Comparison of ENCODE assay signal across 21 cellular contexts in the genomic region with DNA sequence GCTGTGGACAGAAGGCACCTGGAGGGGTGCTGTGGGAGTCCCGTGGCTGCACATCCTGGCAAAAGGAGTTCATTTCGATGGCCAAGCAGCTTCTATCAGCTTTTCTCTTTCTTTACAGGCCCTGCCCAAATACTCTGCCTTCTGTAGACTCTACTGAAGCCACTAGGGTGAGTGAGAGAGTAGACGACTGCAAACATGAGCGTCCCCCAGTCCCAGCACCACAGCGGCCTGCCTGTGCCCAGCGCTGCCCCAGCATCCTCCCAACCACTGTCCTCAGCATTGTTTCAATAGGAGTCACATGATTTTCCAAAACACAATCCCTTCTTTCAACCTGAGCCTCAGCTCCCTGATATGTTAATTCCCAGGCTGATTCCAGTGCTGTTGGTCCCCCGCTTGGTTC.
DNase-seq lines count a peak whose midpoint lies in the region; ATAC-seq and TF ChIP-seq lines count a peak whose summit lies in the region.
"Had no signal": no experiment of that assay in that cellular context is flagged by ENCODE, and none has a peak within 500 bp of the region (broad histone marks: within the 10 kb centered on the region; RNA-seq: fewer than 3 reads in every experiment).

No MANE protein-coding gene starts in this region.

- peaks cover 0 to 12% of the 10 kb centered on the region in 2 experiments; a peak in 2 of 4 replicates for H3K4me1 ChIP-seq in SK-N-SH (ENCODE audit: control insufficient read depth in 1 of 2, insufficient read depth in 2 of 2, low read depth in 1 of 2, low read length in 1 of 2)

- H3K4me3 Mint-ChIP-seq in activated naive CD4-positive, alpha-beta T cell treated with anti-CD3 and anti-CD28 coated beads for 36 hours: no peak overlapping the region

- H3K27me3 ChIP-seq in SK-N-SH (ENCODE audit: insufficient read depth) (no peaks in the 10 kb centered on the region), layer of hippocampus (ENCODE audit: control insufficient read depth, insufficient read depth, low read length) (no peaks in the 10 kb centered on the region)
- H3K27me3 ChIP-seq: ovary had no signal

- POLR2A ChIA-PET in SK-N-SH (lab: Yijun Ruan, JAX): no interaction called here

- H3K9me3 Mint-ChIP-seq in activated naive CD4-positive, alpha-beta T cell treated with anti-CD3 and anti-CD28 coated beads for 36 hours: peaks cover 3% of the 10 kb centered on the region

- peaks cover 10% of the 10 kb centered on the region for H3K27me3 Mint-ChIP-seq in activated naive CD4-positive, alpha-beta T cell treated with anti-CD3 and anti-CD28 coated beads for 36 hours (ENCODE audit: low read depth)

- no peak for TF ChIP-seq RAD21 in SK-N-SH (IDR thresholded peaks at IDR 0.05; ENCODE audit: low read length)

- H3K4me1 Mint-ChIP-seq in activated naive CD4-positive, alpha-beta T cell treated with anti-CD3 and anti-CD28 coated beads for 36 hours (ENCODE audit: low read depth): no peaks in the 10 kb centered on the region

- ATAC-seq in SK-N-SH treated with all-trans-retinoic acid at 6 μM for 48 hours: peak; percentile 47

- no peaks in the 10 kb centered on the region for H3K9me3 ChIP-seq in SK-N-SH
- H3K9me3 ChIP-seq: ovary had no signal

- CTCF ChIA-PET in SK-N-SH (lab: Yijun Ruan, JAX): interaction anchor here (0.6 kb wide), 1 partner anchor 9 kb away, joined by 3 read pairs; no protein-coding TSS in a partner anchor
- CTCF ChIA-PET in activated naive CD4-positive, alpha-beta T cell treated with anti-CD3 and anti-CD28 coated beads for 36 hours (lab: Charles Lee): no interaction called here

- H3K79me2 ChIP-seq in SK-N-SH (ENCODE audit: insufficient read depth): no peaks in the 10 kb centered on the region

- WGBS in SK-N-SH (ENCODE audit: low lambda C conversion rate): 95% methylated on average over 7 of the region's 7 CpGs

- H3K9ac ChIP-seq in SK-N-SH: no peak overlapping the region

- H3K36me3 Mint-ChIP-seq in activated naive CD4-positive, alpha-beta T cell treated with anti-CD3 and anti-CD28 coated beads for 36 hours (ENCODE audit: low read depth): no peaks in the 10 kb centered on the region

- peaks cover 12% of the 10 kb centered on the region for H3F3A ChIP-seq in SK-N-SH (replicated peaks; ENCODE audit: insufficient read depth)

- no peak for DNase-seq in SK-N-SH
- no peak for DNase-seq in OCI-M1 (lab: John Stamatoyannopoulos, UW)
- no peak for DNase-seq in NOMO-1 treated with DMSO at 0.1 percent for 48 hours (lab: John Stamatoyannopoulos, UW; ENCODE audit: unreplicated experiment)
- DNase-seq in activated naive CD4-positive, alpha-beta T cell treated with anti-CD3 and anti-CD28 coated beads for 36 hours: no peak
- DNase-seq in AG20443 (ENCODE audit: low spot score): no peak
- DNase-seq: activated CD4-positive, alpha-beta T cell treated with anti-CD3 and anti-CD28 coated beads, Interleukin-2, amount 50 U/mL, for 4 hours; activated naive CD4-positive, alpha-beta T cell treated with Interleukin-2 at 50 U/mL for 16 hours; Calu3; foreskin melanocyte; GDM1; NCI-H345; ovary; RPMI8226; small intestine; T-helper 1 cell had no signal

- H3K4me2 ChIP-seq in SK-N-SH: no peak overlapping the region

- no peak for TF ChIP-seq CTCF in SK-N-SH (IDR thresholded peaks at IDR 0.05)

- no peak for TF ChIP-seq EP300 in SK-N-SH (IDR thresholded peaks at IDR 0.05; ENCODE audit: borderline replicate concordance in 1 of 2, low read depth in 1 of 2, low read length in 1 of 2)

- H3K36me3 ChIP-seq in SK-N-SH (replicated peaks in 1 of 2; ENCODE audit: control insufficient read depth in 1 of 2, insufficient read depth in 2 of 2, low read length in 1 of 2): peaks cover 0 to 4% of the 10 kb centered on the region in 2 experiments
- H3K36me3 ChIP-seq: ovary had no signal

- H3K4me3 ChIP-seq in SK-N-SH (ENCODE audit: low read depth in 2 of 2, low read length in 1 of 2): no peak overlapping the region
- H3K4me3 ChIP-seq: coronary artery, ovary had no signal

- H3K27ac ChIP-seq in SK-N-SH (ENCODE audit: low read depth in 2 of 2, low read length in 1 of 2): no peak overlapping the region
- peak overlapping the region; percentile 51 for H3K27ac ChIP-seq in cingulate gyrus (ENCODE audit: low read depth, low read length)
- peak overlapping the region; percentile 70 for H3K27ac ChIP-seq in layer of hippocampus (ENCODE audit: low read depth, low read length)
- H3K27ac ChIP-seq: 22Rv1, coronary artery, epithelial cell of prostate, ovary had no signal

- no peaks in the 10 kb centered on the region for H3K9me2 ChIP-seq in SK-N-SH

- no peak overlapping the region for H3K27ac Mint-ChIP-seq in activated naive CD4-positive, alpha-beta T cell treated with anti-CD3 and anti-CD28 coated beads for 36 hours

- intact Hi-C loops in activated naive CD4-positive, alpha-beta T cell treated with anti-CD3 and anti-CD28 coated beads for 36 hours (cut with micrococcal nuclease): no loop called here

- no peak overlapping the region for H2AFZ ChIP-seq in SK-N-SH (ENCODE audit: low read depth)

- no peaks in the 10 kb centered on the region for H4K20me1 ChIP-seq in SK-N-SH (ENCODE audit: insufficient read depth)

TF ChIP-seq in SK-N-SH treated with all-trans-retinoic acid at 6 μM for 48 hours, 23 proteins besides CTCF, POLR2A, EP300 and RAD21:
- TF ChIP-seq TCF4 (CRISPR knock-in tag; IDR thresholded peaks at IDR 0.05; ENCODE audit: borderline replicate concordance) (no peak), TOX (CRISPR knock-in tag; IDR thresholded peaks at IDR 0.05; ENCODE audit: borderline replicate concordance) (no peak), PPARA (CRISPR knock-in tag; IDR thresholded peaks at IDR 0.05; ENCODE audit: borderline replicate concordance) (no peak), ZNF70 (CRISPR knock-in tag; IDR thresholded peaks at IDR 0.05) (no peak), ZFP3 (CRISPR knock-in tag; IDR thresholded peaks at IDR 0.05) (no peak), RARB (CRISPR knock-in tag; IDR thresholded peaks at IDR 0.05) (no peak)
- TF ChIP-seq, protein P1, sequence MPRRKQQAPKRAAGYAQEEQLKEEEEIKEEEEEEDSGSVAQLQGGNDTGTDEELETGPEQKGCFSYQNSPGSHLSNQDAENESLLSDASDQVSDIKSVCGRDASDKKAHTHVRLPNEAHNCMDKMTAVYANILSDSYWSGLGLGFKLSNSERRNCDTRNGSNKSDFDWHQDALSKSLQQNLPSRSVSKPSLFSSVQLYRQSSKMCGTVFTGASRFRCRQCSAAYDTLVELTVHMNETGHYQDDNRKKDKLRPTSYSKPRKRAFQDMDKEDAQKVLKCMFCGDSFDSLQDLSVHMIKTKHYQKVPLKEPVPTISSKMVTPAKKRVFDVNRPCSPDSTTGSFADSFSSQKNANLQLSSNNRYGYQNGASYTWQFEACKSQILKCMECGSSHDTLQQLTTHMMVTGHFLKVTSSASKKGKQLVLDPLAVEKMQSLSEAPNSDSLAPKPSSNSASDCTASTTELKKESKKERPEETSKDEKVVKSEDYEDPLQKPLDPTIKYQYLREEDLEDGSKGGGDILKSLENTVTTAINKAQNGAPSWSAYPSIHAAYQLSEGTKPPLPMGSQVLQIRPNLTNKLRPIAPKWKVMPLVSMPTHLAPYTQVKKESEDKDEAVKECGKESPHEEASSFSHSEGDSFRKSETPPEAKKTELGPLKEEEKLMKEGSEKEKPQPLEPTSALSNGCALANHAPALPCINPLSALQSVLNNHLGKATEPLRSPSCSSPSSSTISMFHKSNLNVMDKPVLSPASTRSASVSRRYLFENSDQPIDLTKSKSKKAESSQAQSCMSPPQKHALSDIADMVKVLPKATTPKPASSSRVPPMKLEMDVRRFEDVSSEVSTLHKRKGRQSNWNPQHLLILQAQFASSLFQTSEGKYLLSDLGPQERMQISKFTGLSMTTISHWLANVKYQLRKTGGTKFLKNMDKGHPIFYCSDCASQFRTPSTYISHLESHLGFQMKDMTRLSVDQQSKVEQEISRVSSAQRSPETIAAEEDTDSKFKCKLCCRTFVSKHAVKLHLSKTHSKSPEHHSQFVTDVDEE (CRISPR knock-in tag; IDR thresholded peaks at IDR 0.05): no peak

TF ChIP-seq in SK-N-SH, 30 proteins besides CTCF, POLR2A, EP300 and RAD21:
- TF ChIP-seq, protein P2, sequence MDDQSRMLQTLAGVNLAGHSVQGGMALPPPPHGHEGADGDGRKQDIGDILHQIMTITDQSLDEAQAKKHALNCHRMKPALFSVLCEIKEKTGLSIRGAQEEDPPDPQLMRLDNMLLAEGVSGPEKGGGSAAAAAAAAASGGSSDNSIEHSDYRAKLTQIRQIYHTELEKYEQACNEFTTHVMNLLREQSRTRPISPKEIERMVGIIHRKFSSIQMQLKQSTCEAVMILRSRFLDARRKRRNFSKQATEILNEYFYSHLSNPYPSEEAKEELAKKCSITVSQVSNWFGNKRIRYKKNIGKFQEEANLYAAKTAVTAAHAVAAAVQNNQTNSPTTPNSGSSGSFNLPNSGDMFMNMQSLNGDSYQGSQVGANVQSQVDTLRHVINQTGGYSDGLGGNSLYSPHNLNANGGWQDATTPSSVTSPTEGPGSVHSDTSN (IDR thresholded peaks at IDR 0.05): no peak
- no peak for TF ChIP-seq CHD2 (IDR thresholded peaks at IDR 0.05; ENCODE audit: low read length, partially characterized antibody)
- TF ChIP-seq SIN3A (IDR thresholded peaks at IDR 0.05; ENCODE audit: borderline replicate concordance, low read depth, low read length): no peak
- TF ChIP-seq FOXJ3 (CRISPR knock-in tag; IDR thresholded peaks at IDR 0.05): no peak
- TF ChIP-seq YY1 (IDR thresholded peaks at IDR 0.05; ENCODE audit: low read depth): no peak
- no peak for TF ChIP-seq FOSL2 (IDR thresholded peaks at IDR 0.05; ENCODE audit: borderline replicate concordance, low read depth)
- TF ChIP-seq, protein P3, sequence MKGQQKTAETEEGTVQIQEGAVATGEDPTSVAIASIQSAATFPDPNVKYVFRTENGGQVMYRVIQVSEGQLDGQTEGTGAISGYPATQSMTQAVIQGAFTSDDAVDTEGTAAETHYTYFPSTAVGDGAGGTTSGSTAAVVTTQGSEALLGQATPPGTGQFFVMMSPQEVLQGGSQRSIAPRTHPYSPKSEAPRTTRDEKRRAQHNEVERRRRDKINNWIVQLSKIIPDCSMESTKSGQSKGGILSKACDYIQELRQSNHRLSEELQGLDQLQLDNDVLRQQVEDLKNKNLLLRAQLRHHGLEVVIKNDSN (IDR thresholded peaks at IDR 0.05; ENCODE audit: borderline replicate concordance, low read depth): no peak
- no peak for TF ChIP-seq ELF1 (IDR thresholded peaks at IDR 0.05)
- no peak for TF ChIP-seq GABPA (IDR thresholded peaks at IDR 0.05; ENCODE audit: low read depth)
- no peak for TF ChIP-seq SMC3 (IDR thresholded peaks at IDR 0.05; ENCODE audit: low read depth, low read length)

Comparison
In these comparisons a context has a peak if more than half of its experiments do, and no peak if none do; other contexts are left out.
1. H3K27ac ChIP-seq: peak in cingulate gyrus (single experiment) and layer of hippocampus (single experiment); none in SK-N-SH (0 of 2).